In the genomic region with DNA sequence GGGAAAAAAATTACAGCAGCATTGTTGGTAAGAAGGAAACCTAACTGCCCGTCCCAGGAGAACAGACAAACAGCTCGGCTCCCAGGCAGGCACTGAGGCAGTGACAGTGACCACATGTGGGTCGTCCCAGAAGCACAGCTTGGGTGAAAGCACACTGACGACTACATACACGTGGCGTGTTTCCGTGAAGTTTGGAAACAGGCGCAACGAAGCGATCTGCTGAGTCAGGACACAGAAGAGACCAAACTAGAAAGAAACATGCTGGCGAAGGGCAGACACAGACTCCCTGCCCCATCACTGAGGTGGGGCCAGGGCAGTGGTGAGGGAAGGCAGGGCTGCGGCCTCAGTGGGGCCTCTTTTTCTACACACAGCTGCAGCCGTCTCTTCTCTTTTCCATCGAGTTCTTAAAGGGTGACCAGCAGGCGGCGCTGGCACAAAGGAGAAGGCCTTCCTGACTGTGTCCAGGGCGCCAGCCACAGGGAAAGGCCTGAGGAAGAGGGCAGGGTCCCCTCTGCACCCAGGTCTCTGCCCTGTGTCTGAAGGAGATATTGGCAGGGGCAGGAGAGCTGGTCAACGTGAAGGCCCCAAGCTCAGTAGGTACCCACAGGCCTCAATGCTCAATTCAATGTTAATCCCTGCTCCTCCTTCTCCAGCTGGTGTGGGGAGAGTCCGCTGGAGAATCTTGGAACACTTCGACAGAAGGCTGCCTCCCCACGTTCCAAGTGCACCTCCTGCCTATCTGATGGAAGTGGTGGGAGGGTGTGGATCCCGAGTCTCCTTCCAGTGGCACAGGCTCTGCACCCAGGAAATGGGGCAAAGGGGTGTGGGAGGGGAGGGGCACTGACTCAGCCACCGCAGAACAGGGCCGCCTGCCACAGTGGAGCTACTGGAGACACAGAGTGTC, we compare ENCODE assay signal across 9 cellular contexts. TPM values are rescaled to one million over a fixed set of nuclear protein-coding genes. Genes with fewer than 3 reads are reported as not detected.
A peak's percentile ranks its signal among the peaks of the same experiment; 100 is the strongest.
DNase-seq lines count a peak whose midpoint lies in the region; ATAC-seq, FAIRE-seq and TF ChIP-seq lines count a peak whose summit lies in the region.
"Had no signal": no experiment of that assay in that cellular context is flagged by ENCODE, and none has a peak within 500 bp of the region (broad histone marks: within the 10 kb centered on the region; RNA-seq: fewer than 3 reads in every experiment).

No MANE protein-coding gene starts in this region.

- H3K36me3 ChIP-seq in A673 (ENCODE audit: insufficient read depth, low read length, poor library complexity, severe bottlenecking) = peaks cover 82% of the 10 kb centered on the region
- peaks cover 11 to 32% of the 10 kb centered on the region in 2 experiments for H3K36me3 ChIP-seq in endothelial cell of umbilical vein (ENCODE audit: control insufficient read depth in 2 of 2, extremely low read depth in 1 of 2, insufficient read depth in 2 of 2, low read length in 2 of 2)
- peaks cover 62 to 91% of the 10 kb centered on the region in 2 experiments for H3K36me3 ChIP-seq in mesenchymal stem cell (ENCODE audit: control insufficient read depth in 1 of 2, insufficient read depth in 2 of 2, low read depth in 1 of 2, low read length in 2 of 2)
- peaks cover 11 to 88% (median 78%) of the 10 kb centered on the region in 5 donors for H3K36me3 ChIP-seq in subcutaneous abdominal adipose tissue (ENCODE audit: control insufficient read depth in 5 of 5, insufficient read depth in 5 of 5, low read length in 5 of 5)

- no peak overlapping the region for H2BK15ac ChIP-seq in mesenchymal stem cell (ENCODE audit: low read depth, poor library complexity, severe bottlenecking)

- peak overlapping the region in 1 of 2 experiments; percentile 29 for H2BK12ac ChIP-seq in mesenchymal stem cell (ENCODE audit: low read length in 2 of 2)

- H3K79me2 ChIP-seq in endothelial cell of umbilical vein (ENCODE audit: control insufficient read depth, insufficient read depth, low read length) = peaks cover 3% of the 10 kb centered on the region

- H3K27ac ChIP-seq in A673 (ENCODE audit: low read depth, low read length, poor library complexity, severe bottlenecking) = no peak overlapping the region
- no peak overlapping the region for H3K27ac ChIP-seq in endothelial cell of umbilical vein (ENCODE audit: insufficient read depth, low read depth, low read length)
- no peak overlapping the region for H3K27ac ChIP-seq in mesenchymal stem cell (ENCODE audit: low read length, poor library complexity, severe bottlenecking)
- H3K27ac ChIP-seq in subcutaneous abdominal adipose tissue (ENCODE audit: low read depth, low read length) = peak overlapping the region; percentile 57

- intact Hi-C loops in A673 (cut with micrococcal nuclease; ENCODE audit: unreplicated experiment) (loop anchor here (1.0 to 10.0 kb wide), 3 partner anchors 55 to 378 kb away; no protein-coding TSS in a partner anchor), endothelial cell of umbilical vein (cut with micrococcal nuclease) (loop anchor here (1.0 to 2.0 kb wide), 5 partner anchors 14 to 372 kb away; no protein-coding TSS in a partner anchor)

- H4K20me1 ChIP-seq in endothelial cell of umbilical vein (replicated peaks; ENCODE audit: control insufficient read depth, extremely low read depth, insufficient read depth, low read length) = no peaks in the 10 kb centered on the region

- TF ChIP-seq CTCF in A673 (conservative IDR thresholded peaks at IDR 0.05; ENCODE audit: low read depth, low read length) = peak; percentile 78
- peak; percentile 65 to 84 for TF ChIP-seq CTCF in endothelial cell of umbilical vein (IDR thresholded peaks at IDR 0.05; ENCODE audit: extremely low read depth in 1 of 2, insufficient read depth in 1 of 2, low read depth in 1 of 2, low read length in 2 of 2)

- H2BK120ac ChIP-seq in mesenchymal stem cell (ENCODE audit: low read depth, low read length) = no peak overlapping the region

- DNase-seq in A673 (ENCODE audit: low spot score) (peak; percentile 77), GM12892 (ENCODE audit: insufficient read length) (peak; percentile 48), NCI-H2227 treated with DMSO at 0.1 percent for 48 hours (lab: John Stamatoyannopoulos, UW) (peak; percentile 71), endothelial cell of umbilical vein (ENCODE audit: low read depth, low spot score) (peak; percentile 54), mesenchymal stem cell (peak; percentile 82)
- DNase-seq in activated CD4-positive, alpha-beta T cell treated with anti-CD3 and anti-CD28 coated beads, Interleukin-2, amount 50 U/mL, for 48 hours = peak; percentile 62 to 65

- H3K4me2 ChIP-seq in endothelial cell of umbilical vein (ENCODE audit: insufficient read depth, low read length) (no peak overlapping the region), mesenchymal stem cell (ENCODE audit: low read length, poor library complexity, severe bottlenecking) (no peak overlapping the region)

- H3K18ac ChIP-seq in mesenchymal stem cell (ENCODE audit: low read depth in 1 of 2, low read length in 2 of 2) = no peak overlapping the region

- no peaks in the 10 kb centered on the region for H3K9me3 ChIP-seq in A673 (ENCODE audit: low read depth, low read length, poor library complexity, severe bottlenecking)
- no peaks in the 10 kb centered on the region for H3K9me3 ChIP-seq in endothelial cell of umbilical vein (replicated peaks; ENCODE audit: control insufficient read depth, insufficient read depth, low read length)
- H3K9me3 ChIP-seq in mesenchymal stem cell (ENCODE audit: control insufficient read depth, low read length) = no peaks in the 10 kb centered on the region
- no peaks in the 10 kb centered on the region for H3K9me3 ChIP-seq in subcutaneous abdominal adipose tissue (ENCODE audit: control insufficient read depth in 5 of 5, low read length in 5 of 5)

- H3K4ac ChIP-seq in mesenchymal stem cell (ENCODE audit: low read depth in 1 of 2, low read length in 2 of 2) = no peak overlapping the region

- H3K9ac ChIP-seq in endothelial cell of umbilical vein (replicated peaks; ENCODE audit: extremely low read depth, insufficient read depth, low read length) = no peak overlapping the region
- no peak overlapping the region for H3K9ac ChIP-seq in mesenchymal stem cell (ENCODE audit: low read length)
- peak overlapping the region in 2 of 5 donors; percentile 21 to 23 for H3K9ac ChIP-seq in subcutaneous abdominal adipose tissue (ENCODE audit: low read length in 5 of 5)

- no peak overlapping the region for H4K91ac ChIP-seq in mesenchymal stem cell (ENCODE audit: low read length)

- CTCF ChIA-PET in A673 (lab: Charles Lee) = interaction anchor here (1.4 to 1.7 kb wide), 2 partner anchors 10 to 54 kb away, joined by 13 to 29 read pairs; no protein-coding TSS in a partner anchor
- CTCF ChIA-PET in endothelial cell of umbilical vein (lab: Charles Lee) = interaction anchor here (0.6 to 6.8 kb wide), 27 partner anchors 8 to 380 kb away, joined by 3 to 183 read pairs (median 4); partner anchors contain the start of genes MRGPRG and PHLDA2

- H3K4me1 ChIP-seq in A673 (ENCODE audit: insufficient read depth, low read length, poor library complexity, severe bottlenecking) = no peaks in the 10 kb centered on the region
- no peaks in the 10 kb centered on the region for H3K4me1 ChIP-seq in endothelial cell of umbilical vein (ENCODE audit: control insufficient read depth, extremely low read depth, insufficient read depth, low read length)
- peaks cover 8% of the 10 kb centered on the region for H3K4me1 ChIP-seq in mesenchymal stem cell (ENCODE audit: control insufficient read depth, insufficient read depth, low read depth, low read length)
- peaks cover 10 to 35% (median 28%) of the 10 kb centered on the region in 5 donors for H3K4me1 ChIP-seq in subcutaneous abdominal adipose tissue (ENCODE audit: control insufficient read depth in 5 of 5, insufficient read depth in 5 of 5, low read length in 5 of 5)

- H3K14ac ChIP-seq in mesenchymal stem cell (ENCODE audit: low read length in 2 of 2) = no peak overlapping the region

- H3K27me3 ChIP-seq in A673 (replicated peaks; ENCODE audit: insufficient read depth, low read depth, low read length, poor library complexity) = no peaks in the 10 kb centered on the region
- H3K27me3 ChIP-seq in endothelial cell of umbilical vein (ENCODE audit: control insufficient read depth in 2 of 2, insufficient read depth in 2 of 2, low read length in 2 of 2) = no peaks in the 10 kb centered on the region
- H3K27me3 ChIP-seq in mesenchymal stem cell (ENCODE audit: control insufficient read depth in 1 of 2, insufficient read depth in 1 of 2, low read length in 2 of 2) = no peaks in the 10 kb centered on the region
- no peaks in the 10 kb centered on the region for H3K27me3 ChIP-seq in subcutaneous abdominal adipose tissue (ENCODE audit: control insufficient read depth in 5 of 5, insufficient read depth in 4 of 5, low read length in 5 of 5)

- no peak overlapping the region for H2AK5ac ChIP-seq in mesenchymal stem cell (ENCODE audit: low read length, severe bottlenecking)

- H3K9me1 ChIP-seq in endothelial cell of umbilical vein (replicated peaks; ENCODE audit: control insufficient read depth, extremely low read depth, insufficient read depth, low read length) = no peaks in the 10 kb centered on the region

- peak overlapping the region; percentile 33 for H4K8ac ChIP-seq in mesenchymal stem cell (ENCODE audit: low read length)

- BruUV-seq in A673 (replicated peaks; lab: Mats Ljungman, UMichigan) = no TSS peak
- BruUV-seq in endothelial cell of umbilical vein (replicated peaks; lab: Mats Ljungman, UMichigan) = no TSS peak

- 70% methylated on average over 22 of the region's 24 CpGs for WGBS in mesenchymal stem cell

- TF ChIP-seq POLR2A in GM12892 (IDR thresholded peaks at IDR 0.05; ENCODE audit: low read depth, low read length) (no peak; the same call in 1 of the 2 replicates), endothelial cell of umbilical vein (IDR thresholded peaks at IDR 0.05; ENCODE audit: low read depth, low read length) (no peak)

- POLR2A ChIA-PET in A673 (lab: Charles Lee; ENCODE audit: low non-redundant PET) = no interaction called here
- POLR2A ChIA-PET in endothelial cell of umbilical vein (lab: Charles Lee) = no interaction called here

- H3K79me1 ChIP-seq in mesenchymal stem cell (replicated peaks; ENCODE audit: low read length, poor library complexity, severe bottlenecking) = peaks cover 30% of the 10 kb centered on the region

- no peak for ATAC-seq in GM21723 (IDR thresholded peaks at IDR 0.05; ENCODE audit: unreplicated experiment)

- H3K4me3 ChIP-seq in A673 (ENCODE audit: low read depth, low read length, poor library complexity, severe bottlenecking) = no peak overlapping the region
- no peak overlapping the region for H3K4me3 ChIP-seq in endothelial cell of umbilical vein (replicated peaks in 1 of 3; ENCODE audit: insufficient read depth in 1 of 3, low read depth in 1 of 3, low read length in 3 of 3)
- H3K4me3 ChIP-seq in mesenchymal stem cell (ENCODE audit: insufficient read depth in 1 of 2, low read depth in 1 of 2, low read length in 2 of 2) = no peak overlapping the region
- no peak overlapping the region for H3K4me3 ChIP-seq in subcutaneous abdominal adipose tissue (ENCODE audit: low read depth in 1 of 5, low read length in 5 of 5)

- no peak overlapping the region for H2BK5ac ChIP-seq in mesenchymal stem cell (ENCODE audit: low read depth, low read length, poor library complexity, severe bottlenecking)

- dilution Hi-C loops in endothelial cell of umbilical vein (cut with MboI; ENCODE audit: extremely low pct_ligation_motif_present, low sequenced_read_pairs) = no loop called here

- FAIRE-seq in GM12892 (lab: Jason Lieb, UNC) (peak; percentile 80), endothelial cell of umbilical vein (lab: Jason Lieb, UNC) (peak; percentile 70)
- FAIRE-seq: islet of Langerhans had no signal

- no peak overlapping the region for H2AFZ ChIP-seq in endothelial cell of umbilical vein (ENCODE audit: low read depth, low read length)
- H2AFZ ChIP-seq in mesenchymal stem cell (ENCODE audit: low read depth, low read length) = no peak overlapping the region

- H3K23ac ChIP-seq in mesenchymal stem cell (ENCODE audit: low read length in 2 of 2) = no peak overlapping the region

RNA-seq across cellular contexts. Expression of gene CARS1, which starts 19.9 kb away (rescaled TPM):
- 76.4 and 106 TPM in 2 replicates for total RNA-seq in A673 (2021)
- polyA plus RNA-seq in GM12892 (2012; ENCODE audit: missing spikeins) = 28.6 TPM
- total RNA-seq in endothelial cell of umbilical vein = 66.2 and 72.3 TPM in 2 replicates
- polyA plus RNA-seq in endothelial cell of umbilical vein = 32.2 and 43.5 TPM in 2 replicates
- polyA plus RNA-seq in endothelial cell of umbilical vein (2011; cell fraction: cytosol; rRNA removed) = 38.6 and 42.2 TPM in 2 replicates
- polyA plus RNA-seq in endothelial cell of umbilical vein (2011; cell fraction: nucleus; rRNA removed) = 178 and 193 TPM in 2 replicates
- polyA plus RNA-seq in endothelial cell of umbilical vein (2012) = 57.1 and 59.4 TPM in 2 replicates
- polyA minus RNA-seq in endothelial cell of umbilical vein = 48.2 and 49.9 TPM in 2 replicates
- polyA minus RNA-seq in endothelial cell of umbilical vein (2011; cell fraction: cytosol; rRNA and poly(A)+ RNA removed) = 58.0 TPM
- 45.8 and 48.3 TPM in 2 replicates for polyA minus RNA-seq in endothelial cell of umbilical vein (2011; cell fraction: nucleus; rRNA and poly(A)+ RNA removed)
- 70.6 TPM for polyA plus RNA-seq in mesenchymal stem cell (2013, experiment 1 of 2)
- 69.9 TPM for polyA plus RNA-seq in mesenchymal stem cell (2013, experiment 2 of 2)

RNA-seq across cellular contexts. Expression of gene NAP1L4, which starts 45.2 kb away (rescaled TPM):
- total RNA-seq in A673 (2021) (169 and 184 TPM in 2 replicates), endothelial cell of umbilical vein (173 and 177 TPM in 2 replicates)
- 105 TPM for polyA plus RNA-seq in GM12892 (2012; ENCODE audit: missing spikeins)
- 68.0 and 100.0 TPM in 2 replicates for polyA plus RNA-seq in endothelial cell of umbilical vein
- polyA plus RNA-seq in endothelial cell of umbilical vein (2011; cell fraction: cytosol; rRNA removed) = 112 and 117 TPM in 2 replicates
- 169 and 178 TPM in 2 replicates for polyA plus RNA-seq in endothelial cell of umbilical vein (2011; cell fraction: nucleus; rRNA removed)
- 140 and 147 TPM in 2 replicates for polyA plus RNA-seq in endothelial cell of umbilical vein (2012)
- polyA minus RNA-seq in endothelial cell of umbilical vein = 71.5 and 73.7 TPM in 2 replicates
- 52.2 TPM for polyA minus RNA-seq in endothelial cell of umbilical vein (2011; cell fraction: cytosol; rRNA and poly(A)+ RNA removed)
- polyA minus RNA-seq in endothelial cell of umbilical vein (2011; cell fraction: nucleus; rRNA and poly(A)+ RNA removed) = 75.3 and 108 TPM in 2 replicates
- 67.4 TPM for polyA plus RNA-seq in mesenchymal stem cell (2013, experiment 1 of 2)
- polyA plus RNA-seq in mesenchymal stem cell (2013, experiment 2 of 2) = 68.8 TPM
